12 cellular contexts compared by ENCODE assay signal in genomic region chr5:28779161-28779754, GRCh38.
A peak's percentile ranks its signal among the peaks of the same experiment; 100 is the strongest.
DNase-seq lines count a peak whose midpoint lies in the region; ATAC-seq, FAIRE-seq and TF ChIP-seq lines count a peak whose summit lies in the region.
"Had no signal": no experiment of that assay in that cellular context is flagged by ENCODE, and none has a peak within 500 bp of the region (broad histone marks: within the 10 kb centered on the region; RNA-seq: fewer than 3 reads in every experiment).

No MANE protein-coding gene starts in this region.

- FAIRE-seq in frontal cortex (lab: Jason Lieb, UNC): no peak

- in situ Hi-C loops in astrocyte of the spinal cord (cut with HindIII; ENCODE audit: low sequenced_read_pairs): no loop called here

- ATAC-seq in GM21390 (IDR thresholded peaks at IDR 0.05; ENCODE audit: unreplicated experiment): no peak

- peak; percentile 14 for TF ChIP-seq CTCF in astrocyte of the spinal cord (IDR thresholded peaks at IDR 0.05; ENCODE audit: low read depth, low read length)

- no peak overlapping the region for H3K4me3 ChIP-seq in astrocyte of the spinal cord (ENCODE audit: low read depth, low read length)
- H3K4me3 ChIP-seq: tibial artery had no signal

- DNase-seq in SIG-M5 treated with dmso at 0.1 percent for 504 hours (lab: John Stamatoyannopoulos, UW; ENCODE audit: unreplicated experiment) (peak; percentile 13), SIG-M5 (lab: John Stamatoyannopoulos, UW) (no peak), NCI-H460 (ENCODE audit: extremely low read depth, low read depth) (peak; percentile 28), astrocyte of the spinal cord (ENCODE audit: low read depth, low spot score) (no peak), putamen (ENCODE audit: low spot score) (peak; percentile 1), frontal cortex (ENCODE audit: low spot score in 2 of 2) (no peak), NCI-H2196 treated with DMSO at 0.1 percent for 48 hours (lab: John Stamatoyannopoulos, UW; ENCODE audit: unreplicated experiment) (no peak)
- DNase-seq: activated CD4-positive, alpha-beta T cell treated with anti-CD3 and anti-CD28 coated beads for 4 hours; activated naive CD8-positive, alpha-beta T cell treated with anti-CD3 and anti-CD28 coated beads, Interleukin-2, amount 10 ng/mL, durations not matched to agents 7 days and 5 days; erythroblast; tibial artery had no signal

Comparison
In these comparisons a context has a peak if more than half of its experiments do, and no peak if none do; other contexts are left out.
1. DNase-seq: peak in SIG-M5 treated with dmso at 0.1 percent for 504 hours (single experiment), NCI-H460 (single experiment) and putamen (single experiment); none in SIG-M5 (single experiment), astrocyte of the spinal cord (single experiment), frontal cortex (0 of 2) and NCI-H2196 treated with DMSO at 0.1 percent for 48 hours (single experiment).